Comparison of ENCODE assay signal across 1 cellular context in genomic region chr5:93611510-93611899, GRCh38.
TF ChIP-seq lines count a peak whose summit lies in the region.

No MANE protein-coding gene starts in this region.

TF ChIP-seq in HepG2, 621 proteins besides CTCF, POLR2A, EP300 and RAD21:
- TF ChIP-seq ZNF784 (CRISPR knock-in tag; IDR thresholded peaks at IDR 0.05; ENCODE audit: borderline replicate concordance), result no peak
- TF ChIP-seq MXD3 (CRISPR knock-in tag; IDR thresholded peaks at IDR 0.05), result no peak
- TF ChIP-seq YEATS2 (CRISPR knock-in tag; IDR thresholded peaks at IDR 0.05; ENCODE audit: borderline replicate concordance), result no peak
- no peak for TF ChIP-seq ZNF850 (CRISPR knock-in tag; conservative IDR thresholded peaks at IDR 0.05)
- TF ChIP-seq ZNF17 (CRISPR knock-in tag; IDR thresholded peaks at IDR 0.05), result no peak
- peak; percentile 72; the same call in 1 of the 2 replicates for TF ChIP-seq CBX2 (IDR thresholded peaks at IDR 0.05; ENCODE audit: low read depth, low read length)
- no peak for TF ChIP-seq CBX2 (CRISPR knock-in tag; IDR thresholded peaks at IDR 0.05; ENCODE audit: low read depth)
- no peak for TF ChIP-seq MAFG (CRISPR knock-in tag; IDR thresholded peaks at IDR 0.05)
